ENCODE assay signal across 1 cellular context in genomic region chr1:205199090-205199930, GRCh38.
TF ChIP-seq lines count a peak whose summit lies in the region.

No MANE protein-coding gene starts in this region.

TF ChIP-seq in K562, 482 proteins besides CTCF, POLR2A, EP300 and RAD21 (continued from another document and continues in another):
- TF ChIP-seq ZNF280B (CRISPR knock-in tag; IDR thresholded peaks at IDR 0.05) = no peak
- no peak for TF ChIP-seq NFIX (CRISPR knock-in tag; IDR thresholded peaks at IDR 0.05; ENCODE audit: low read depth)
- TF ChIP-seq CXXC5 (CRISPR knock-in tag; IDR thresholded peaks at IDR 0.05) = peak; percentile 27; the same call in 1 of the 2 replicates
- no peak for TF ChIP-seq RBM17 (IDR thresholded peaks at IDR 0.05; ENCODE audit: borderline replicate concordance, low read depth, low read length)
- TF ChIP-seq AFF4 (CRISPR knock-in tag; IDR thresholded peaks at IDR 0.05) = no peak
- TF ChIP-seq, protein P1, sequence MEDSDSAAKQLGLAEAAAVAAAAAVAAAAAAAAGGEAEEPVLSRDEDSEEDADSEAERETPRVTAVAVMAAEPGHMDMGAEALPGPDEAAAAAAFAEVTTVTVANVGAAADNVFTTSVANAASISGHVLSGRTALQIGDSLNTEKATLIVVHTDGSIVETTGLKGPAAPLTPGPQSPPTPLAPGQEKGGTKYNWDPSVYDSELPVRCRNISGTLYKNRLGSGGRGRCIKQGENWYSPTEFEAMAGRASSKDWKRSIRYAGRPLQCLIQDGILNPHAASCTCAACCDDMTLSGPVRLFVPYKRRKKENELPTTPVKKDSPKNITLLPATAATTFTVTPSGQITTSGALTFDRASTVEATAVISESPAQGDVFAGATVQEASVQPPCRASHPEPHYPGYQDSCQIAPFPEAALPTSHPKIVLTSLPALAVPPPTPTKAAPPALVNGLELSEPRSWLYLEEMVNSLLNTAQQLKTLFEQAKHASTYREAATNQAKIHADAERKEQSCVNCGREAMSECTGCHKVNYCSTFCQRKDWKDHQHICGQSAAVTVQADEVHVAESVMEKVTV (CRISPR knock-in tag; IDR thresholded peaks at IDR 0.05) = peak; percentile 39; the same call in 1 of the 2 replicates
- TF ChIP-seq FOSL1 (tag; conservative IDR thresholded peaks at IDR 0.05) = 0 out of 2 replicates have a peak, but pooled peaks have one; percentile 15
- no peak for TF ChIP-seq MEIS2 (IDR thresholded peaks at IDR 0.05; ENCODE audit: partially characterized antibody)
- no peak for TF ChIP-seq ZSCAN32 (CRISPR knock-in tag; IDR thresholded peaks at IDR 0.05)
- TF ChIP-seq FOXJ3 (CRISPR knock-in tag; IDR thresholded peaks at IDR 0.05) = no peak
- 0 out of 2 replicates have a peak, but pooled peaks have one; percentile 45 for TF ChIP-seq MYC (IDR thresholded peaks at IDR 0.05; ENCODE audit: low read depth, low read length)
- no peak for TF ChIP-seq MYC (CRISPR knock-in tag; IDR thresholded peaks at IDR 0.05; ENCODE audit: borderline replicate concordance, low read depth)
- no peak for TF ChIP-seq ZNF75A (CRISPR knock-in tag; IDR thresholded peaks at IDR 0.05)
- peak; percentile 52; the same call in 1 of the 2 replicates for TF ChIP-seq SMAD4 (CRISPR knock-in tag; conservative IDR thresholded peaks at IDR 0.05)
- no peak for TF ChIP-seq ZNF224 (CRISPR knock-in tag; IDR thresholded peaks at IDR 0.05)
- TF ChIP-seq SREBF2 (CRISPR knock-in tag; IDR thresholded peaks at IDR 0.05) = no peak
- TF ChIP-seq XRCC3 (IDR thresholded peaks at IDR 0.05) = no peak
- peak in 1 of 3 experiments; percentile 62; a peak in 1 of 6 replicates for TF ChIP-seq ZBTB11 (CRISPR knock-in tag; IDR thresholded peaks at IDR 0.05)
- no peak for TF ChIP-seq ZKSCAN3 (CRISPR knock-in tag; IDR thresholded peaks at IDR 0.05)
- TF ChIP-seq MAZ (CRISPR knock-in tag; conservative IDR thresholded peaks at IDR 0.05 in 1 of 2, IDR thresholded peaks at IDR 0.05 in 1 of 2) = peak; percentile 12 to 46; a peak in 1 of 4 replicates
- TF ChIP-seq ZNF3 (CRISPR knock-in tag; IDR thresholded peaks at IDR 0.05) = no peak
- TF ChIP-seq, protein P2, sequence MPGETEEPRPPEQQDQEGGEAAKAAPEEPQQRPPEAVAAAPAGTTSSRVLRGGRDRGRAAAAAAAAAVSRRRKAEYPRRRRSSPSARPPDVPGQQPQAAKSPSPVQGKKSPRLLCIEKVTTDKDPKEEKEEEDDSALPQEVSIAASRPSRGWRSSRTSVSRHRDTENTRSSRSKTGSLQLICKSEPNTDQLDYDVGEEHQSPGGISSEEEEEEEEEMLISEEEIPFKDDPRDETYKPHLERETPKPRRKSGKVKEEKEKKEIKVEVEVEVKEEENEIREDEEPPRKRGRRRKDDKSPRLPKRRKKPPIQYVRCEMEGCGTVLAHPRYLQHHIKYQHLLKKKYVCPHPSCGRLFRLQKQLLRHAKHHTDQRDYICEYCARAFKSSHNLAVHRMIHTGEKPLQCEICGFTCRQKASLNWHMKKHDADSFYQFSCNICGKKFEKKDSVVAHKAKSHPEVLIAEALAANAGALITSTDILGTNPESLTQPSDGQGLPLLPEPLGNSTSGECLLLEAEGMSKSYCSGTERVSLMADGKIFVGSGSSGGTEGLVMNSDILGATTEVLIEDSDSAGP (CRISPR knock-in tag; IDR thresholded peaks at IDR 0.05) = no peak
- TF ChIP-seq, protein P3, sequence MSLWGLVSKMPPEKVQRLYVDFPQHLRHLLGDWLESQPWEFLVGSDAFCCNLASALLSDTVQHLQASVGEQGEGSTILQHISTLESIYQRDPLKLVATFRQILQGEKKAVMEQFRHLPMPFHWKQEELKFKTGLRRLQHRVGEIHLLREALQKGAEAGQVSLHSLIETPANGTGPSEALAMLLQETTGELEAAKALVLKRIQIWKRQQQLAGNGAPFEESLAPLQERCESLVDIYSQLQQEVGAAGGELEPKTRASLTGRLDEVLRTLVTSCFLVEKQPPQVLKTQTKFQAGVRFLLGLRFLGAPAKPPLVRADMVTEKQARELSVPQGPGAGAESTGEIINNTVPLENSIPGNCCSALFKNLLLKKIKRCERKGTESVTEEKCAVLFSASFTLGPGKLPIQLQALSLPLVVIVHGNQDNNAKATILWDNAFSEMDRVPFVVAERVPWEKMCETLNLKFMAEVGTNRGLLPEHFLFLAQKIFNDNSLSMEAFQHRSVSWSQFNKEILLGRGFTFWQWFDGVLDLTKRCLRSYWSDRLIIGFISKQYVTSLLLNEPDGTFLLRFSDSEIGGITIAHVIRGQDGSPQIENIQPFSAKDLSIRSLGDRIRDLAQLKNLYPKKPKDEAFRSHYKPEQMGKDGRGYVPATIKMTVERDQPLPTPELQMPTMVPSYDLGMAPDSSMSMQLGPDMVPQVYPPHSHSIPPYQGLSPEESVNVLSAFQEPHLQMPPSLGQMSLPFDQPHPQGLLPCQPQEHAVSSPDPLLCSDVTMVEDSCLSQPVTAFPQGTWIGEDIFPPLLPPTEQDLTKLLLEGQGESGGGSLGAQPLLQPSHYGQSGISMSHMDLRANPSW (CRISPR knock-in tag; IDR thresholded peaks at IDR 0.05) = no peak
- no peak for TF ChIP-seq RBBP5 (IDR thresholded peaks at IDR 0.05; ENCODE audit: borderline replicate concordance, insufficient read depth, low read length, poor library complexity, severe bottlenecking)
- no peak for TF ChIP-seq PCBP2 (IDR thresholded peaks at IDR 0.05; ENCODE audit: low read depth, low read length, poor library complexity, severe bottlenecking)
- TF ChIP-seq, protein P4, sequence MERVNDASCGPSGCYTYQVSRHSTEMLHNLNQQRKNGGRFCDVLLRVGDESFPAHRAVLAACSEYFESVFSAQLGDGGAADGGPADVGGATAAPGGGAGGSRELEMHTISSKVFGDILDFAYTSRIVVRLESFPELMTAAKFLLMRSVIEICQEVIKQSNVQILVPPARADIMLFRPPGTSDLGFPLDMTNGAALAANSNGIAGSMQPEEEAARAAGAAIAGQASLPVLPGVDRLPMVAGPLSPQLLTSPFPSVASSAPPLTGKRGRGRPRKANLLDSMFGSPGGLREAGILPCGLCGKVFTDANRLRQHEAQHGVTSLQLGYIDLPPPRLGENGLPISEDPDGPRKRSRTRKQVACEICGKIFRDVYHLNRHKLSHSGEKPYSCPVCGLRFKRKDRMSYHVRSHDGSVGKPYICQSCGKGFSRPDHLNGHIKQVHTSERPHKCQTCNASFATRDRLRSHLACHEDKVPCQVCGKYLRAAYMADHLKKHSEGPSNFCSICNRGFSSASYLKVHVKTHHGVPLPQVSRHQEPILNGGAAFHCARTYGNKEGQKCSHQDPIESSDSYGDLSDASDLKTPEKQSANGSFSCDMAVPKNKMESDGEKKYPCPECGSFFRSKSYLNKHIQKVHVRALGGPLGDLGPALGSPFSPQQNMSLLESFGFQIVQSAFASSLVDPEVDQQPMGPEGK (CRISPR knock-in tag; IDR thresholded peaks at IDR 0.05; ENCODE audit: borderline replicate concordance) = no peak
- no peak for TF ChIP-seq KAT2B (IDR thresholded peaks at IDR 0.05; ENCODE audit: low read depth, low read length)
- no peak for TF ChIP-seq RBM22 (IDR thresholded peaks at IDR 0.05; ENCODE audit: low read depth, low read length, poor library complexity, severe bottlenecking)
- no peak for TF ChIP-seq ZBTB9 (CRISPR knock-in tag; IDR thresholded peaks at IDR 0.05)
- TF ChIP-seq, protein P5, sequence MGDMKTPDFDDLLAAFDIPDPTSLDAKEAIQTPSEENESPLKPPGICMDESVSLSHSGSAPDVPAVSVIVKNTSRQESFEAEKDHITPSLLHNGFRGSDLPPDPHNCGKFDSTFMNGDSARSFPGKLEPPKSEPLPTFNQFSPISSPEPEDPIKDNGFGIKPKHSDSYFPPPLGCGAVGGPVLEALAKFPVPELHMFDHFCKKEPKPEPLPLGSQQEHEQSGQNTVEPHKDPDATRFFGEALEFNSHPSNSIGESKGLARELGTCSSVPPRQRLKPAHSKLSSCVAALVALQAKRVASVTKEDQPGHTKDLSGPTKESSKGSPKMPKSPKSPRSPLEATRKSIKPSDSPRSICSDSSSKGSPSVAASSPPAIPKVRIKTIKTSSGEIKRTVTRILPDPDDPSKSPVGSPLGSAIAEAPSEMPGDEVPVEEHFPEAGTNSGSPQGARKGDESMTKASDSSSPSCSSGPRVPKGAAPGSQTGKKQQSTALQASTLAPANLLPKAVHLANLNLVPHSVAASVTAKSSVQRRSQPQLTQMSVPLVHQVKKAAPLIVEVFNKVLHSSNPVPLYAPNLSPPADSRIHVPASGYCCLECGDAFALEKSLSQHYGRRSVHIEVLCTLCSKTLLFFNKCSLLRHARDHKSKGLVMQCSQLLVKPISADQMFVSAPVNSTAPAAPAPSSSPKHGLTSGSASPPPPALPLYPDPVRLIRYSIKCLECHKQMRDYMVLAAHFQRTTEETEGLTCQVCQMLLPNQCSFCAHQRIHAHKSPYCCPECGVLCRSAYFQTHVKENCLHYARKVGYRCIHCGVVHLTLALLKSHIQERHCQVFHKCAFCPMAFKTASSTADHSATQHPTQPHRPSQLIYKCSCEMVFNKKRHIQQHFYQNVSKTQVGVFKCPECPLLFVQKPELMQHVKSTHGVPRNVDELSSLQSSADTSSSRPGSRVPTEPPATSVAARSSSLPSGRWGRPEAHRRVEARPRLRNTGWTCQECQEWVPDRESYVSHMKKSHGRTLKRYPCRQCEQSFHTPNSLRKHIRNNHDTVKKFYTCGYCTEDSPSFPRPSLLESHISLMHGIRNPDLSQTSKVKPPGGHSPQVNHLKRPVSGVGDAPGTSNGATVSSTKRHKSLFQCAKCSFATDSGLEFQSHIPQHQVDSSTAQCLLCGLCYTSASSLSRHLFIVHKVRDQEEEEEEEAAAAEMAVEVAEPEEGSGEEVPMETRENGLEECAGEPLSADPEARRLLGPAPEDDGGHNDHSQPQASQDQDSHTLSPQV (IDR thresholded peaks at IDR 0.05) = 0 out of 2 replicates have a peak, but pooled peaks have one; percentile 47
- TF ChIP-seq RBFOX2 (IDR thresholded peaks at IDR 0.05; ENCODE audit: low read depth, low read length) = no peak
- no peak for TF ChIP-seq ZNF174 (CRISPR knock-in tag; IDR thresholded peaks at IDR 0.05)
- TF ChIP-seq ZC3H4 (CRISPR knock-in tag; IDR thresholded peaks at IDR 0.05; ENCODE audit: borderline replicate concordance) = no peak
